In genomic region chr10:62384057-62384446, GRCh38 we compare ENCODE assay signal across 9 cellular contexts. TPM values are rescaled to one million over a fixed set of nuclear protein-coding genes. Genes with fewer than 3 reads are reported as not detected.
DNase-seq lines count a peak whose midpoint lies in the region; ATAC-seq, FAIRE-seq and TF ChIP-seq lines count a peak whose summit lies in the region.
"Had no signal": no experiment of that assay in that cellular context is flagged by ENCODE, and none has a peak within 500 bp of the region (broad histone marks: within the 10 kb centered on the region; RNA-seq: fewer than 3 reads in every experiment).

No MANE protein-coding gene starts in this region.

- no peak overlapping the region for H3K27ac Mint-ChIP-seq in chondrocyte (ENCODE audit: unreplicated experiment)

- H3K4me3 ChIP-seq in mammary epithelial cell (replicated peaks in 1 of 3; ENCODE audit: insufficient read depth in 1 of 3, low read depth in 2 of 3, low read length in 3 of 3), result peak overlapping the region in 1 of 3 experiments; percentile 3

- WGBS in mammary epithelial cell (ENCODE audit: low coverage, missing lambda C conversion rate), result 0% methylated on average over 5 of the region's 5 CpGs

- H3K9me3 Mint-ChIP-seq in chondrocyte (ENCODE audit: low read depth), result no peaks in the 10 kb centered on the region

- H3K4me1 ChIP-seq in mammary epithelial cell (ENCODE audit: insufficient read depth, low read length), result peaks cover 85% of the 10 kb centered on the region

- no peak overlapping the region for H2AFZ ChIP-seq in mammary epithelial cell (ENCODE audit: low read depth, low read length)

- no peak overlapping the region for H3K4me3 Mint-ChIP-seq in chondrocyte (ENCODE audit: unreplicated experiment)

- intact Hi-C loops in mammary epithelial cell (cut with micrococcal nuclease), result loop anchor here (2.0 to 10.0 kb wide), 4 partner anchors 43 to 482 kb away; partner anchors contain the start of gene ARID5B
- intact Hi-C loops in posterior cingulate gyrus (cut with DNase I), result no loop called here

- CTCF ChIA-PET in mammary epithelial cell (lab: Charles Lee; ENCODE audit: low non-redundant PET), result no interaction called here

- peak; percentile 68 for ATAC-seq in GM19351 (IDR thresholded peaks at IDR 0.05; ENCODE audit: unreplicated experiment)

- H3K27ac ChIP-seq in mammary epithelial cell (ENCODE audit: insufficient read depth, low read depth, low read length), result peak overlapping the region; percentile 100

- H3K27me3 Mint-ChIP-seq in chondrocyte (ENCODE audit: low read depth), result no peaks in the 10 kb centered on the region

- H3K27me3 ChIP-seq in mammary epithelial cell (ENCODE audit: insufficient read depth, low read length), result no peaks in the 10 kb centered on the region

- BruUV-seq in mammary epithelial cell (replicated peaks; lab: Mats Ljungman, UMichigan), result no TSS peak

- peaks cover 6% of the 10 kb centered on the region for H3K36me3 Mint-ChIP-seq in chondrocyte (ENCODE audit: low read depth)

- no peaks in the 10 kb centered on the region for H3K9me3 ChIP-seq in mammary epithelial cell (replicated peaks; ENCODE audit: insufficient read depth, low read length)

- dilution Hi-C loops in mammary epithelial cell (cut with HindIII; ENCODE audit: low sequenced_read_pairs), result loop anchor here (5.0 to 25.0 kb wide), 2 partner anchors 53 to 297 kb away; no protein-coding TSS in a partner anchor

- no peaks in the 10 kb centered on the region for H4K20me1 ChIP-seq in mammary epithelial cell (ENCODE audit: insufficient read depth, low read length)

- TF ChIP-seq CTCF in mammary epithelial cell (conservative IDR thresholded peaks at IDR 0.05 in 1 of 2, IDR thresholded peaks at IDR 0.05 in 1 of 2; ENCODE audit: extremely low read depth in 1 of 2, insufficient read depth in 1 of 2, low read depth in 1 of 2, low read length in 2 of 2) (no peak), GM10266 (IDR thresholded peaks at IDR 0.05; ENCODE audit: control insufficient read depth, insufficient read depth, low read depth, missing control alignments) (no peak), chondrocyte (IDR thresholded peaks at IDR 0.05) (no peak)

- peak overlapping the region; percentile 86 for H3K9ac ChIP-seq in mammary epithelial cell (ENCODE audit: insufficient read depth, low read length)

- peaks cover 60% of the 10 kb centered on the region for H3K4me1 Mint-ChIP-seq in chondrocyte (ENCODE audit: low read depth)

- H3K36me3 ChIP-seq in mammary epithelial cell (ENCODE audit: insufficient read depth, low read length), result no peaks in the 10 kb centered on the region

- FAIRE-seq in RCC 7860 (lab: Jason Lieb, UNC) (peak; percentile 98), GM19239 (lab: Jason Lieb, UNC) (no peak)

- H3K79me2 ChIP-seq in mammary epithelial cell (ENCODE audit: insufficient read depth, low read length), result peaks cover 73% of the 10 kb centered on the region

- in situ Hi-C loops in mammary epithelial cell (cut with MboI; ENCODE audit: low sequenced_read_pairs in 2 of 2), result loop anchor here (5.0 to 25.0 kb wide), 4 partner anchors 48 to 347 kb away; partner anchors contain the start of gene RTKN2 (in 1 of the 2)

- peak overlapping the region; percentile 74 for H3K4me2 ChIP-seq in mammary epithelial cell (ENCODE audit: insufficient read depth, low read depth, low read length)

- peak; percentile 92 for DNase-seq in RCC 7860 (ENCODE audit: low spot score)
- DNase-seq in mammary epithelial cell, result peak; percentile 99
- DNase-seq in stimulated activated CD4-positive, alpha-beta T cell treated with anti-CD3 and anti-CD28 coated beads, Interleukin-2, amount 100 ng/mL, for 48 hours, result peak; percentile 10 to 23
- DNase-seq in GM10266 (ENCODE audit: extremely low spot score), result no peak
- DNase-seq in chondrocyte (ENCODE audit: low spot score), result no peak
- DNase-seq in posterior cingulate gyrus, result no peak
- DNase-seq in GM19239 (ENCODE audit: insufficient read length, low spot score), result no peak

RNA-seq across cellular contexts. Expression of gene ZNF365, which starts 9.9 kb away (rescaled TPM):
- total RNA-seq in mammary epithelial cell (10 to 100 TPM; 10.1 to 13.0 TPM), chondrocyte (5.2 to 10.9 TPM (median 6.0 TPM) in 3 replicates)
- polyA plus RNA-seq in mammary epithelial cell, result 7.1 TPM
- 16.6 TPM for polyA minus RNA-seq in mammary epithelial cell
- polyA plus RNA-seq: liver had no signal

Comparison
In these comparisons a context has a peak if more than half of its experiments do, and no peak if none do; other contexts are left out.
1. DNase-seq: peak in RCC 7860 (single experiment), mammary epithelial cell (single experiment) and stimulated activated CD4-positive, alpha-beta T cell treated with anti-CD3 and anti-CD28 coated beads, Interleukin-2, amount 100 ng/mL, for 48 hours (2 of 2); none in GM10266 (single experiment), chondrocyte (single experiment), posterior cingulate gyrus (0 of 10) and GM19239 (single experiment).